Comparison of ENCODE assay signal across 24 cellular contexts in the genomic region with DNA sequence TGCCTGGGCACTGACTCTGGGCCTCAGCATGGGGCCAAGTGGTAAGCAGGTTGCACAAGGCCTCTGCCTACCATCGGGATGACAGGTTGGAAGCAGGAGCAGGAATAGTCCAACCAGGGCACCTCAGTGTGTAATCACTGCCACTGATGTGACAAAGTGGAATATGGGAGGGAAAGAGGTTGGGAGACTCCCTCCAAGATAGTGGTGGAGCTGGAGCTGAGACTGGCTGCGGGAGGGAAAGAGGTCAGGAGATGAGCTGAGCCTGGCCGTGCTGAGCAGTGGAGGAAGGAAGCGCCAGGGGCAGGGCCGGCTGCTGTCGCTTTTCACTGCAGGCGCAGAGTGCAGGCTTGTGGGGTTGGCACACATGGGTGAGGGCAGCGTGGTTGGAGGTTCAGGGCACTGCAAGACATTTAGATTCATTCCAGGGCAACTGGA. TPM values are rescaled to one million over a fixed set of nuclear protein-coding genes. Genes with fewer than 3 reads are reported as not detected.
DNase-seq lines count a peak whose midpoint lies in the region; ATAC-seq, FAIRE-seq and TF ChIP-seq lines count a peak whose summit lies in the region.
"Had no signal": no experiment of that assay in that cellular context is flagged by ENCODE, and none has a peak within 500 bp of the region (broad histone marks: within the 10 kb centered on the region; RNA-seq: fewer than 3 reads in every experiment).

No MANE protein-coding gene starts in this region.

- intact Hi-C loops in activated CD8-positive, alpha-beta T cell treated with anti-CD3 and anti-CD28 coated beads for 36 hours (cut with micrococcal nuclease): no loop called here

- H3K9me3 ChIP-seq in H1 (ENCODE audit: insufficient read depth in 2 of 2, low read depth in 1 of 2, low read length in 1 of 2): no peaks in the 10 kb centered on the region
- H3K9me3 ChIP-seq: MG63 had no signal

- H3K27ac Mint-ChIP-seq in activated CD8-positive, alpha-beta T cell treated with anti-CD3 and anti-CD28 coated beads, Interleukin-2, amount 10 ng/mL, durations not matched to agents 7 days and 5 days: peak overlapping the region; percentile 9
- no peak overlapping the region for H3K27ac Mint-ChIP-seq in activated CD8-positive, alpha-beta T cell treated with anti-CD3 and anti-CD28 coated beads for 36 hours
- H3K27ac Mint-ChIP-seq in HFFc6: peak overlapping the region; percentile 29
- H3K27ac Mint-ChIP-seq in osteocyte (ENCODE audit: unreplicated experiment): peak overlapping the region; percentile 10
- H3K27ac Mint-ChIP-seq: type B pancreatic cell had no signal

- no peak overlapping the region for H3K18ac ChIP-seq in H1 (ENCODE audit: extremely low read depth, low read length)

- TF ChIP-seq POLR2A in H1 (IDR thresholded peaks at IDR 0.05; ENCODE audit: control extremely low read depth in 1 of 2, low read depth in 2 of 2, low read length in 2 of 2): no peak

- no peak overlapping the region for H2BK20ac ChIP-seq in H1 (ENCODE audit: low read length)

- H3K23ac ChIP-seq in H1 (ENCODE audit: insufficient read length): no peak overlapping the region

- H2AK5ac ChIP-seq in H1 (ENCODE audit: low read depth, low read length): no peak overlapping the region

- H3K14ac ChIP-seq in H1 (ENCODE audit: insufficient read length): no peak overlapping the region

- H3K36me3 Mint-ChIP-seq in activated CD8-positive, alpha-beta T cell treated with anti-CD3 and anti-CD28 coated beads, Interleukin-2, amount 10 ng/mL, durations not matched to agents 7 days and 5 days (ENCODE audit: low read depth): peaks cover 65% of the 10 kb centered on the region
- H3K36me3 Mint-ChIP-seq in activated CD8-positive, alpha-beta T cell treated with anti-CD3 and anti-CD28 coated beads for 36 hours (ENCODE audit: low read depth): peaks cover 57% of the 10 kb centered on the region
- peaks cover 69% of the 10 kb centered on the region for H3K36me3 Mint-ChIP-seq in HFFc6 (ENCODE audit: low read depth)
- H3K36me3 Mint-ChIP-seq in osteocyte (ENCODE audit: unreplicated experiment): peaks cover 39% of the 10 kb centered on the region

- H3K23me2 ChIP-seq in H1 (ENCODE audit: low read depth, low read length): no peaks in the 10 kb centered on the region

- H4K8ac ChIP-seq in H1 (ENCODE audit: extremely low read depth, insufficient read depth, low read length): peak overlapping the region; percentile 65

- no peak overlapping the region for H3K56ac ChIP-seq in H1 (replicated peaks; ENCODE audit: insufficient read length, low read depth, low read length)

- H3K27me3 Mint-ChIP-seq in activated CD8-positive, alpha-beta T cell treated with anti-CD3 and anti-CD28 coated beads, Interleukin-2, amount 10 ng/mL, durations not matched to agents 7 days and 5 days (ENCODE audit: low read depth): no peaks in the 10 kb centered on the region
- H3K27me3 Mint-ChIP-seq in activated CD8-positive, alpha-beta T cell treated with anti-CD3 and anti-CD28 coated beads for 36 hours: no peaks in the 10 kb centered on the region
- no peaks in the 10 kb centered on the region; the same call in 1 of the 2 replicates for H3K27me3 Mint-ChIP-seq in HFFc6 (ENCODE audit: insufficient read depth)
- H3K27me3 Mint-ChIP-seq in osteocyte (ENCODE audit: unreplicated experiment): no peaks in the 10 kb centered on the region
- H3K27me3 Mint-ChIP-seq: effector memory CD8-positive, alpha-beta T cell; type B pancreatic cell had no signal

- 0 out of 2 replicates have a peak overlapping the region, but pooled peaks have one; percentile 6 for H2BK12ac ChIP-seq in H1 (ENCODE audit: low read depth, low read length)

- peaks cover 21% of the 10 kb centered on the region for H3K4me1 Mint-ChIP-seq in activated CD8-positive, alpha-beta T cell treated with anti-CD3 and anti-CD28 coated beads, Interleukin-2, amount 10 ng/mL, durations not matched to agents 7 days and 5 days (ENCODE audit: low read depth)
- peaks cover 31% of the 10 kb centered on the region for H3K4me1 Mint-ChIP-seq in activated CD8-positive, alpha-beta T cell treated with anti-CD3 and anti-CD28 coated beads for 36 hours (ENCODE audit: low read depth)
- H3K4me1 Mint-ChIP-seq in HFFc6 (ENCODE audit: low read depth) (peaks cover 32% of the 10 kb centered on the region), osteocyte (ENCODE audit: unreplicated experiment) (peaks cover 15% of the 10 kb centered on the region)

- H3K9ac ChIP-seq in H1 (replicated peaks in 1 of 4; ENCODE audit: extremely low read depth in 1 of 4, low read depth in 3 of 4, low read length in 3 of 4): no peak overlapping the region

- H3K27me3 ChIP-seq in H1 (replicated peaks in 1 of 4; ENCODE audit: control insufficient read depth in 3 of 4, extremely low read depth in 1 of 4, insufficient read depth in 3 of 4, low read length in 3 of 4): no peaks in the 10 kb centered on the region
- H3K27me3 ChIP-seq: MG63 had no signal

- H3K4ac ChIP-seq in H1 (replicated peaks; ENCODE audit: insufficient read length, low read depth, low read length): no peak overlapping the region

- no peak overlapping the region for H2AFZ ChIP-seq in H1 (ENCODE audit: low read length)

- ATAC-seq in activated CD8-positive, alpha-beta T cell treated with anti-CD3 and anti-CD28 coated beads, Interleukin-2, amount 10 ng/mL, durations not matched to agents 7 days and 5 days: no peak
- no peak for ATAC-seq in activated CD8-positive, alpha-beta T cell treated with anti-CD3 and anti-CD28 coated beads for 36 hours
- ATAC-seq in HG03520 (IDR thresholded peaks at IDR 0.05; ENCODE audit: unreplicated experiment): no peak
- ATAC-seq: effector memory CD8-positive, alpha-beta T cell; left cardiac atrium had no signal

- 89% methylated on average over 8 of the region's 8 CpGs; no CpG with 5 or more reads in 1 of the 2 experiments for WGBS in H1 (ENCODE audit: extremely low coverage in 1 of 2, insufficient coverage in 1 of 2, insufficient read length in 1 of 2, insufficient replicate concordance in 2 of 2, low coverage in 1 of 2, low lambda C conversion rate in 2 of 2, missing lambda C conversion rate in 1 of 2), 2 experiments

- no peak overlapping the region for H3K27ac ChIP-seq in H1 (ENCODE audit: low read depth, low read length)
- H3K27ac ChIP-seq: HL-60 had no signal

- POLR2A ChIA-PET in activated CD8-positive, alpha-beta T cell treated with anti-CD3 and anti-CD28 coated beads, Interleukin-2, amount 10 ng/mL, durations not matched to agents 7 days and 5 days (lab: Charles Lee): no interaction called here
- POLR2A ChIA-PET in activated CD8-positive, alpha-beta T cell treated with anti-CD3 and anti-CD28 coated beads for 36 hours (lab: Charles Lee): no interaction called here
- POLR2A ChIA-PET in H1 (lab: Charles Lee; ENCODE audit: partially characterized antibody): interaction anchor here (2.9 kb wide), 1 partner anchor 33 kb away, joined by 8 read pairs; no protein-coding TSS in a partner anchor

- TF ChIP-seq CTCF in activated CD8-positive, alpha-beta T cell treated with anti-CD3 and anti-CD28 coated beads for 36 hours (IDR thresholded peaks at IDR 0.05): no peak
- TF ChIP-seq CTCF in HFFc6 (IDR thresholded peaks at IDR 0.05) (no peak), H1 (IDR thresholded peaks at IDR 0.05; ENCODE audit: control extremely low read depth in 1 of 3, insufficient read depth in 1 of 3, low read depth in 1 of 3, low read length in 3 of 3) (no peak), osteocyte (IDR thresholded peaks at IDR 0.05) (no peak)

- CTCF ChIA-PET in activated CD8-positive, alpha-beta T cell treated with anti-CD3 and anti-CD28 coated beads, Interleukin-2, amount 10 ng/mL, durations not matched to agents 7 days and 5 days (lab: Charles Lee): no interaction called here
- CTCF ChIA-PET in activated CD8-positive, alpha-beta T cell treated with anti-CD3 and anti-CD28 coated beads for 36 hours (lab: Charles Lee): no interaction called here
- CTCF ChIA-PET in H1 (lab: Charles Lee; ENCODE audit: partially characterized antibody): no interaction called here

- no peak for DNase-seq in activated CD8-positive, alpha-beta T cell treated with anti-CD3 and anti-CD28 coated beads, Interleukin-2, amount 10 ng/mL, durations not matched to agents 7 days and 5 days
- DNase-seq in activated CD8-positive, alpha-beta T cell treated with anti-CD3 and anti-CD28 coated beads for 36 hours: no peak
- no peak for DNase-seq in HFFc6
- DNase-seq in H1 (ENCODE audit: low read depth in 1 of 2, low spot score in 2 of 2): no peak
- DNase-seq in osteocyte (ENCODE audit: extremely low spot score, unreplicated experiment): no peak
- DNase-seq in NCI-H128 (lab: John Stamatoyannopoulos, UW; ENCODE audit: unreplicated experiment): no peak
- DNase-seq in HK-2 (ENCODE audit: unreplicated experiment): no peak
- DNase-seq: 8988T; AML-193; DMS79; effector memory CD8-positive, alpha-beta T cell; IMR-90; left cardiac atrium; MG63; NCI-H1436 treated with DMSO at 0.1 percent for 48 hours; NCI-H2171; NCI-H526; stimulated activated CD4-positive, alpha-beta T cell treated with anti-CD3 and anti-CD28 coated beads, Interleukin-4, amount 100 ng/mL, for 1 hour had no signal

- no peak overlapping the region for H2BK120ac ChIP-seq in H1 (replicated peaks; ENCODE audit: low read depth, low read length)

- peaks cover 14 to 77% (median 39%) of the 10 kb centered on the region in 4 experiments for H3K36me3 ChIP-seq in H1 (ENCODE audit: control insufficient read depth in 2 of 4, insufficient read depth in 4 of 4, low read length in 3 of 4)

- H3K79me2 ChIP-seq in H1 (ENCODE audit: control insufficient read depth in 1 of 2, insufficient read depth in 2 of 2, low read length in 2 of 2): peaks cover 0 to 55% of the 10 kb centered on the region in 2 experiments; a peak in 2 of 4 replicates

- no peak overlapping the region for H3K4me2 ChIP-seq in H1 (ENCODE audit: insufficient read depth in 1 of 2, low read depth in 2 of 2, low read length in 2 of 2)
- H3K4me2 ChIP-seq: smooth muscle cell had no signal

- peaks cover 9% of the 10 kb centered on the region for H3K79me1 ChIP-seq in H1 (ENCODE audit: low read depth, low read length)

- no peak overlapping the region for H2BK15ac ChIP-seq in H1 (ENCODE audit: low read length)

- H4K20me1 ChIP-seq in H1 (replicated peaks in 1 of 2; ENCODE audit: control insufficient read depth in 1 of 2, insufficient read depth in 2 of 2, low read length in 2 of 2): peaks cover 2 to 10% of the 10 kb centered on the region in 2 experiments

- FAIRE-seq in H1 (lab: Jason Lieb, UNC): no peak
- FAIRE-seq: astrocyte, colon had no signal

- TF ChIP-seq EP300 in H1 (IDR thresholded peaks at IDR 0.05; ENCODE audit: borderline replicate concordance in 1 of 2, low read depth in 2 of 2, low read length in 2 of 2): no peak

- no peaks in the 10 kb centered on the region for H3K9me3 Mint-ChIP-seq in activated CD8-positive, alpha-beta T cell treated with anti-CD3 and anti-CD28 coated beads, Interleukin-2, amount 10 ng/mL, durations not matched to agents 7 days and 5 days (ENCODE audit: insufficient read depth)
- H3K9me3 Mint-ChIP-seq in activated CD8-positive, alpha-beta T cell treated with anti-CD3 and anti-CD28 coated beads for 36 hours: no peaks in the 10 kb centered on the region
- H3K9me3 Mint-ChIP-seq in HFFc6 (no peaks in the 10 kb centered on the region), osteocyte (ENCODE audit: unreplicated experiment) (no peaks in the 10 kb centered on the region)
- H3K9me3 Mint-ChIP-seq: effector memory CD8-positive, alpha-beta T cell; type B pancreatic cell had no signal

- H4K5ac ChIP-seq in H1 (ENCODE audit: insufficient read length, low read depth, low read length): no peak overlapping the region

- no peaks in the 10 kb centered on the region for H3K4me1 ChIP-seq in H1 (replicated peaks in 1 of 4; ENCODE audit: control insufficient read depth in 3 of 4, insufficient read depth in 4 of 4, low read length in 3 of 4)

- no peak for TF ChIP-seq RAD21 in H1 (IDR thresholded peaks at IDR 0.05 in 1 of 2, conservative IDR thresholded peaks at IDR 0.05 in 1 of 2; ENCODE audit: low read depth in 2 of 2, low read length in 2 of 2)

- H3K4me3 ChIP-seq in H1 (ENCODE audit: extremely low read depth in 1 of 4, insufficient read depth in 2 of 4, low read depth in 3 of 4, low read length in 4 of 4): no peak overlapping the region
- H3K4me3 ChIP-seq: MG63, smooth muscle cell had no signal

- H4K91ac ChIP-seq in H1 (replicated peaks; ENCODE audit: insufficient read length, low read length): no peak overlapping the region

- H2BK5ac ChIP-seq in H1 (ENCODE audit: low read depth, low read length): no peak overlapping the region; the same call in 1 of the 2 replicates

- H3K4me3 Mint-ChIP-seq in activated CD8-positive, alpha-beta T cell treated with anti-CD3 and anti-CD28 coated beads, Interleukin-2, amount 10 ng/mL, durations not matched to agents 7 days and 5 days: no peak overlapping the region
- H3K4me3 Mint-ChIP-seq in activated CD8-positive, alpha-beta T cell treated with anti-CD3 and anti-CD28 coated beads for 36 hours: no peak overlapping the region
- H3K4me3 Mint-ChIP-seq in HFFc6: no peak overlapping the region
- H3K4me3 Mint-ChIP-seq in osteocyte (ENCODE audit: unreplicated experiment): no peak overlapping the region
- H3K4me3 Mint-ChIP-seq: effector memory CD8-positive, alpha-beta T cell; type B pancreatic cell had no signal

RNA-seq across cellular contexts. Expression of a gene that starts 6.8 kb away (rescaled TPM):
- total RNA-seq in activated CD8-positive, alpha-beta T cell treated with anti-CD3 and anti-CD28 coated beads, Interleukin-2, amount 10 ng/mL, durations not matched to agents 7 days and 5 days: 10 to 100 TPM; 53.3 to 58.8 TPM
- total RNA-seq in activated CD8-positive, alpha-beta T cell treated with anti-CD3 and anti-CD28 coated beads for 36 hours: 10 to 100 TPM; 36.7 TPM
- total RNA-seq in HFFc6 (2021; fragmentation: NEBNext Ultra II Directional; extraction: Animal tissue kit (Norgen Biotek cat#: 25700)): 10 to 100 TPM; 32.4 to 42.9 (median 39.8) TPM
- 56.6 and 58.2 TPM in 2 replicates for total RNA-seq in H1 (2021; fragmentation: NEBNext Ultra II Directional; extraction: Animal tissue kit (Norgen Biotek cat#: 25700))
- 47.1 and 48.7 TPM in 2 replicates for polyA plus RNA-seq in H1 (2011; rRNA removed)
- 78.7 TPM for polyA plus RNA-seq in H1 (2011; cell fraction: cytosol; rRNA removed)
- 56.2 TPM for polyA plus RNA-seq in H1 (2011; cell fraction: nucleus; rRNA removed)
- polyA plus RNA-seq in H1 (2012, experiment 1 of 2): 63.0 to 78.5 TPM (median 70.5 TPM) in 4 replicates
- 14.2 TPM for polyA plus RNA-seq in H1 (2012, experiment 2 of 2)
- 88.6 TPM for polyA plus RNA-seq in H1 (2013, experiment 1 of 2)
- 86.1 TPM for polyA plus RNA-seq in H1 (2013, experiment 2 of 2)
- polyA minus RNA-seq in H1 (2011; rRNA and poly(A)+ RNA removed): 18.0 and 22.0 TPM in 2 replicates
- 27.8 TPM for polyA minus RNA-seq in H1 (2011; cell fraction: cytosol; rRNA and poly(A)+ RNA removed)
- polyA minus RNA-seq in H1 (2011; cell fraction: nucleus; rRNA and poly(A)+ RNA removed): 45.9 TPM
- 55.3 and 63.1 TPM in 2 replicates for total RNA-seq in osteocyte

RNA-seq across cellular contexts. Expression of a gene that starts 26.1 kb away (rescaled TPM):
- total RNA-seq in activated CD8-positive, alpha-beta T cell treated with anti-CD3 and anti-CD28 coated beads, Interleukin-2, amount 10 ng/mL, durations not matched to agents 7 days and 5 days: 10 to 100 TPM; 31.6 to 33.3 TPM
- 10 to 100 TPM; 33.9 to 34.7 TPM for total RNA-seq in activated CD8-positive, alpha-beta T cell treated with anti-CD3 and anti-CD28 coated beads for 36 hours
- total RNA-seq in HFFc6 (2021; fragmentation: NEBNext Ultra II Directional; extraction: Animal tissue kit (Norgen Biotek cat#: 25700)): 10 to 100 TPM; 27.7 to 34.2 (median 28.6) TPM
- total RNA-seq in H1 (2021; fragmentation: NEBNext Ultra II Directional; extraction: Animal tissue kit (Norgen Biotek cat#: 25700)): 40.6 and 41.9 TPM in 2 replicates
- 26.8 and 27.1 TPM in 2 replicates for polyA plus RNA-seq in H1 (2011; rRNA removed)
- polyA plus RNA-seq in H1 (2011; cell fraction: cytosol; rRNA removed): 19.1 TPM
- polyA plus RNA-seq in H1 (2011; cell fraction: nucleus; rRNA removed): 34.3 TPM
- 19.7 to 29.1 TPM (median 24.3 TPM) in 4 replicates for polyA plus RNA-seq in H1 (2012, experiment 1 of 2)
- polyA plus RNA-seq in H1 (2012, experiment 2 of 2): 16.1 TPM
- polyA plus RNA-seq in H1 (2013, experiment 1 of 2): 39.6 TPM
- 42.1 TPM for polyA plus RNA-seq in H1 (2013, experiment 2 of 2)
- polyA minus RNA-seq in H1 (2011; rRNA and poly(A)+ RNA removed): 13.3 and 14.8 TPM in 2 replicates
- 33.0 TPM for polyA minus RNA-seq in H1 (2011; cell fraction: cytosol; rRNA and poly(A)+ RNA removed)
- 28.7 TPM for polyA minus RNA-seq in H1 (2011; cell fraction: nucleus; rRNA and poly(A)+ RNA removed)
- total RNA-seq in osteocyte: 22.4 and 23.2 TPM in 2 replicates

RNA-seq across cellular contexts. Expression of a gene that starts 53.5 kb away (rescaled TPM):
- 10 to 100 TPM; 71.4 to 74.7 TPM for total RNA-seq in activated CD8-positive, alpha-beta T cell treated with anti-CD3 and anti-CD28 coated beads, Interleukin-2, amount 10 ng/mL, durations not matched to agents 7 days and 5 days
- total RNA-seq in activated CD8-positive, alpha-beta T cell treated with anti-CD3 and anti-CD28 coated beads for 36 hours: 10 to 100 TPM; 72.5 to 76.0 TPM
- total RNA-seq in HFFc6 (2021; fragmentation: NEBNext Ultra II Directional; extraction: Animal tissue kit (Norgen Biotek cat#: 25700)): 10 to 100 TPM; 73.0 to 90.1 (median 82.3) TPM
- total RNA-seq in H1 (2021; fragmentation: NEBNext Ultra II Directional; extraction: Animal tissue kit (Norgen Biotek cat#: 25700)): 78.7 and 83.4 TPM in 2 replicates
- 36.3 and 42.5 TPM in 2 replicates for polyA plus RNA-seq in H1 (2011; rRNA removed)
- 58.5 TPM for polyA plus RNA-seq in H1 (2011; cell fraction: cytosol; rRNA removed)
- 53.2 TPM for polyA plus RNA-seq in H1 (2011; cell fraction: nucleus; rRNA removed)
- polyA plus RNA-seq in H1 (2012, experiment 1 of 2): 57.0 to 70.3 TPM (median 61.3 TPM) in 4 replicates
- 7.9 TPM for polyA plus RNA-seq in H1 (2012, experiment 2 of 2)
- 55.1 TPM for polyA plus RNA-seq in H1 (2013, experiment 1 of 2)
- polyA plus RNA-seq in H1 (2013, experiment 2 of 2): 53.8 TPM
- 69.3 and 80.0 TPM in 2 replicates for polyA minus RNA-seq in H1 (2011; rRNA and poly(A)+ RNA removed)
- polyA minus RNA-seq in H1 (2011; cell fraction: cytosol; rRNA and poly(A)+ RNA removed): 36.5 TPM
- polyA minus RNA-seq in H1 (2011; cell fraction: nucleus; rRNA and poly(A)+ RNA removed): 104 TPM
- 72.6 and 73.7 TPM in 2 replicates for total RNA-seq in osteocyte
